ENCODE assay signal across 1 cellular context in genomic region chr2:60520477-60520876, GRCh38.
TF ChIP-seq lines count a peak whose summit lies in the region.

No MANE protein-coding gene starts in this region.

TF ChIP-seq in H1, 55 proteins besides CTCF, POLR2A, EP300 and RAD21 (continued from another document):
- TF ChIP-seq SP1 (IDR thresholded peaks at IDR 0.05; ENCODE audit: low read depth, low read length) (peak; percentile 52; the same call in 1 of the 2 replicates), KDM4A (IDR thresholded peaks at IDR 0.05; ENCODE audit: low read depth, low read length, severe bottlenecking) (no peak), KDM5A (IDR thresholded peaks at IDR 0.05; ENCODE audit: low read length) (no peak), CREB1 (IDR thresholded peaks at IDR 0.05) (no peak), GABPA (IDR thresholded peaks at IDR 0.05; ENCODE audit: borderline replicate concordance, insufficient read depth, low read length) (no peak), BRCA1 (IDR thresholded peaks at IDR 0.05; ENCODE audit: low read depth, low read length) (no peak), BCL11A (IDR thresholded peaks at IDR 0.05; ENCODE audit: low read depth in 2 of 2, low read length in 2 of 2) (no peak)
- TF ChIP-seq, protein P1, sequence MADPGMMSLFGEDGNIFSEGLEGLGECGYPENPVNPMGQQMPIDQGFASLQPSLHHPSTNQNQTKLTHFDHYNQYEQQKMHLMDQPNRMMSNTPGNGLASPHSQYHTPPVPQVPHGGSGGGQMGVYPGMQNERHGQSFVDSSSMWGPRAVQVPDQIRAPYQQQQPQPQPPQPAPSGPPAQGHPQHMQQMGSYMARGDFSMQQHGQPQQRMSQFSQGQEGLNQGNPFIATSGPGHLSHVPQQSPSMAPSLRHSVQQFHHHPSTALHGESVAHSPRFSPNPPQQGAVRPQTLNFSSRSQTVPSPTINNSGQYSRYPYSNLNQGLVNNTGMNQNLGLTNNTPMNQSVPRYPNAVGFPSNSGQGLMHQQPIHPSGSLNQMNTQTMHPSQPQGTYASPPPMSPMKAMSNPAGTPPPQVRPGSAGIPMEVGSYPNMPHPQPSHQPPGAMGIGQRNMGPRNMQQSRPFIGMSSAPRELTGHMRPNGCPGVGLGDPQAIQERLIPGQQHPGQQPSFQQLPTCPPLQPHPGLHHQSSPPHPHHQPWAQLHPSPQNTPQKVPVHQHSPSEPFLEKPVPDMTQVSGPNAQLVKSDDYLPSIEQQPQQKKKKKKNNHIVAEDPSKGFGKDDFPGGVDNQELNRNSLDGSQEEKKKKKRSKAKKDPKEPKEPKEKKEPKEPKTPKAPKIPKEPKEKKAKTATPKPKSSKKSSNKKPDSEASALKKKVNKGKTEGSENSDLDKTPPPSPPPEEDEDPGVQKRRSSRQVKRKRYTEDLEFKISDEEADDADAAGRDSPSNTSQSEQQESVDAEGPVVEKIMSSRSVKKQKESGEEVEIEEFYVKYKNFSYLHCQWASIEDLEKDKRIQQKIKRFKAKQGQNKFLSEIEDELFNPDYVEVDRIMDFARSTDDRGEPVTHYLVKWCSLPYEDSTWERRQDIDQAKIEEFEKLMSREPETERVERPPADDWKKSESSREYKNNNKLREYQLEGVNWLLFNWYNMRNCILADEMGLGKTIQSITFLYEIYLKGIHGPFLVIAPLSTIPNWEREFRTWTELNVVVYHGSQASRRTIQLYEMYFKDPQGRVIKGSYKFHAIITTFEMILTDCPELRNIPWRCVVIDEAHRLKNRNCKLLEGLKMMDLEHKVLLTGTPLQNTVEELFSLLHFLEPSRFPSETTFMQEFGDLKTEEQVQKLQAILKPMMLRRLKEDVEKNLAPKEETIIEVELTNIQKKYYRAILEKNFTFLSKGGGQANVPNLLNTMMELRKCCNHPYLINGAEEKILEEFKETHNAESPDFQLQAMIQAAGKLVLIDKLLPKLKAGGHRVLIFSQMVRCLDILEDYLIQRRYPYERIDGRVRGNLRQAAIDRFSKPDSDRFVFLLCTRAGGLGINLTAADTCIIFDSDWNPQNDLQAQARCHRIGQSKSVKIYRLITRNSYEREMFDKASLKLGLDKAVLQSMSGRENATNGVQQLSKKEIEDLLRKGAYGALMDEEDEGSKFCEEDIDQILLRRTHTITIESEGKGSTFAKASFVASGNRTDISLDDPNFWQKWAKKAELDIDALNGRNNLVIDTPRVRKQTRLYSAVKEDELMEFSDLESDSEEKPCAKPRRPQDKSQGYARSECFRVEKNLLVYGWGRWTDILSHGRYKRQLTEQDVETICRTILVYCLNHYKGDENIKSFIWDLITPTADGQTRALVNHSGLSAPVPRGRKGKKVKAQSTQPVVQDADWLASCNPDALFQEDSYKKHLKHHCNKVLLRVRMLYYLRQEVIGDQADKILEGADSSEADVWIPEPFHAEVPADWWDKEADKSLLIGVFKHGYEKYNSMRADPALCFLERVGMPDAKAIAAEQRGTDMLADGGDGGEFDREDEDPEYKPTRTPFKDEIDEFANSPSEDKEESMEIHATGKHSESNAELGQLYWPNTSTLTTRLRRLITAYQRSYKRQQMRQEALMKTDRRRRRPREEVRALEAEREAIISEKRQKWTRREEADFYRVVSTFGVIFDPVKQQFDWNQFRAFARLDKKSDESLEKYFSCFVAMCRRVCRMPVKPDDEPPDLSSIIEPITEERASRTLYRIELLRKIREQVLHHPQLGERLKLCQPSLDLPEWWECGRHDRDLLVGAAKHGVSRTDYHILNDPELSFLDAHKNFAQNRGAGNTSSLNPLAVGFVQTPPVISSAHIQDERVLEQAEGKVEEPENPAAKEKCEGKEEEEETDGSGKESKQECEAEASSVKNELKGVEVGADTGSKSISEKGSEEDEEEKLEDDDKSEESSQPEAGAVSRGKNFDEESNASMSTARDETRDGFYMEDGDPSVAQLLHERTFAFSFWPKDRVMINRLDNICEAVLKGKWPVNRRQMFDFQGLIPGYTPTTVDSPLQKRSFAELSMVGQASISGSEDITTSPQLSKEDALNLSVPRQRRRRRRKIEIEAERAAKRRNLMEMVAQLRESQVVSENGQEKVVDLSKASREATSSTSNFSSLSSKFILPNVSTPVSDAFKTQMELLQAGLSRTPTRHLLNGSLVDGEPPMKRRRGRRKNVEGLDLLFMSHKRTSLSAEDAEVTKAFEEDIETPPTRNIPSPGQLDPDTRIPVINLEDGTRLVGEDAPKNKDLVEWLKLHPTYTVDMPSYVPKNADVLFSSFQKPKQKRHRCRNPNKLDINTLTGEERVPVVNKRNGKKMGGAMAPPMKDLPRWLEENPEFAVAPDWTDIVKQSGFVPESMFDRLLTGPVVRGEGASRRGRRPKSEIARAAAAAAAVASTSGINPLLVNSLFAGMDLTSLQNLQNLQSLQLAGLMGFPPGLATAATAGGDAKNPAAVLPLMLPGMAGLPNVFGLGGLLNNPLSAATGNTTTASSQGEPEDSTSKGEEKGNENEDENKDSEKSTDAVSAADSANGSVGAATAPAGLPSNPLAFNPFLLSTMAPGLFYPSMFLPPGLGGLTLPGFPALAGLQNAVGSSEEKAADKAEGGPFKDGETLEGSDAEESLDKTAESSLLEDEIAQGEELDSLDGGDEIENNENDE (IDR thresholded peaks at IDR 0.05; ENCODE audit: insufficient replicate concordance, low read length) = peak; percentile 41
- TF ChIP-seq, protein P2, sequence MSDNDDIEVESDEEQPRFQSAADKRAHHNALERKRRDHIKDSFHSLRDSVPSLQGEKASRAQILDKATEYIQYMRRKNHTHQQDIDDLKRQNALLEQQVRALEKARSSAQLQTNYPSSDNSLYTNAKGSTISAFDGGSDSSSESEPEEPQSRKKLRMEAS (IDR thresholded peaks at IDR 0.05) = no peak
TF ChIP-seq in H1: peak in this region for 3.
